In the genomic region with DNA sequence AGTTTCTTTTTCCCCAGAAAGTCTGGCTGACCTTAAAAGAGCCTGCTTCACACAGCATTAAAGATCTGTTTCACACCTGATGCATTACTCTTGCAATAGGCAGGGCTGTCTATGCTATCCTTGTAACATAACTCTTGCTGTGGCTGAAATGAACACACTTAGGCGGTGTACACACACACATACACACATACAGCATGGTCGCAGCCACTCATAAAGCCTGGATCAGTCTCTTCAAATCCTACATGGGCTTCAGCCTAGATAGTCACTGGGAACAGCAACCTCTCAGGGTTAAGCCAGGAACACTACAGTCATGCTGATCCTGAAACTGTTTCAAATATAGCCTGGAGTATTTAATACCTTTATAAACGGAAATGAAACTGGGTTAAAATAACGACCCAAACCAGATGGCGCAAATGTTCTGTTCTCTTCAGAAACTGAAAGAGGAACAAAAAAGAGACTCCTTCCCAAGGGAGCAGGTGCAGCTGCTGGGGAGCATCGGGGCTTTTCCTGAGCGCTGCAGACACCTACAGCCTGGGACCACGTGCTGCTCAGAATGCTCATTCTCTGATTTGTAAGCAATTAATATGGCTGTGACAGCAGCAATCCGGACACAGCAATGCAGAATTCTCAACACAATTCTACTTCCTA, we compare ENCODE assay signal across 8 cellular contexts.
DNase-seq lines count a peak whose midpoint lies in the region; ATAC-seq, FAIRE-seq and TF ChIP-seq lines count a peak whose summit lies in the region.

No MANE protein-coding gene starts in this region.

- intact Hi-C loops in GM12878 (cut with micrococcal nuclease; ENCODE audit: unreplicated experiment): loop anchor here (1.0 to 10.0 kb wide), 7 partner anchors 15 to 1197 kb away; no protein-coding TSS in a partner anchor

- peak; percentile 100 for TF ChIP-seq EP300 in GM12878 (IDR thresholded peaks at IDR 0.05; ENCODE audit: borderline replicate concordance in 1 of 2, control insufficient read depth in 1 of 2, low read depth in 2 of 2, low read length in 2 of 2)

- in situ Hi-C loops in GM12878 (cut with MboI): no loop called here

- H3K36me3 ChIP-seq in GM12878 (ENCODE audit: control insufficient read depth in 2 of 2, insufficient read depth in 2 of 2, low read length in 1 of 2): no peaks in the 10 kb centered on the region

- DNase-seq in GM12892 (ENCODE audit: insufficient read length): peak; percentile 33
- peak; percentile 98 for DNase-seq in GM12878 (ENCODE audit: low read depth, low spot score)
- DNase-seq in HK-2 (ENCODE audit: unreplicated experiment): no peak
- DNase-seq in HCEC 1CT: no peak
- DNase-seq in HEK293T (ENCODE audit: extremely low spot score): no peak
- DNase-seq in RKO (ENCODE audit: low spot score): no peak

- 0 out of 2 replicates have a peak, but pooled peaks have one; percentile 10 for TF ChIP-seq RAD21 in GM12878 (IDR thresholded peaks at IDR 0.05; ENCODE audit: insufficient read depth, low read depth, low read length)

- no peaks in the 10 kb centered on the region for H3K27me3 ChIP-seq in GM12878 (replicated peaks in 1 of 2; ENCODE audit: control insufficient read depth in 2 of 2, insufficient read depth in 2 of 2, low read length in 1 of 2)

- H4K20me1 ChIP-seq in GM12878 (ENCODE audit: control insufficient read depth, insufficient read depth): no peaks in the 10 kb centered on the region

- 2% methylated on average over 9 of the region's 9 CpGs for WGBS in GM12878 (ENCODE audit: insufficient coverage, insufficient replicate concordance, low lambda C conversion rate, missing lambda C conversion rate)

- BruUV-seq in GM12878 (replicated peaks; lab: Mats Ljungman, UMichigan): no TSS peak

- no peak overlapping the region for H2AFZ ChIP-seq in GM12878 (ENCODE audit: control insufficient read depth, low read depth, low read length)

- CTCF ChIA-PET in GM12878 (lab: Yijun Ruan, JAX): interaction anchor here (0.7 to 3.5 kb wide), 12 partner anchors 10 to 213 kb away, joined by 3 to 16 read pairs (median 4); no protein-coding TSS in a partner anchor
- CTCF ChIA-PET in HEK293T (lab: Yijun Ruan, JAX): interaction anchor here (0.6 kb wide), 1 partner anchor 417 kb away, joined by 3 read pairs; no protein-coding TSS in a partner anchor

- H3K4me3 ChIP-seq in GM12878: peak overlapping the region; percentile 51; the same call in 1 of the 2 replicates

- SMC1A ChIA-PET in GM12878 (lab: Charles Lee; ENCODE audit: uncharacterized antibody, unreplicated experiment): interaction anchor here (0.9 to 3.6 kb wide), 25 partner anchors 9 to 215 kb away, joined by 3 to 29 read pairs (median 5); a partner anchor contains a TSS

- TF ChIP-seq POLR2A in GM12892 (IDR thresholded peaks at IDR 0.05; ENCODE audit: low read depth, low read length) (peak; percentile 55; the same call in 1 of the 2 replicates), GM12878 (IDR thresholded peaks at IDR 0.05; ENCODE audit: low read depth, low read length) (peak; percentile 51)

- peak; percentile 87 for ATAC-seq in GM19467 (IDR thresholded peaks at IDR 0.05; ENCODE audit: unreplicated experiment)
- peak; percentile 87 for ATAC-seq in HG03439 (IDR thresholded peaks at IDR 0.05; ENCODE audit: unreplicated experiment)
- ATAC-seq in GM12878: peak; percentile 87

- FAIRE-seq in GM12892 (lab: Jason Lieb, UNC): peak; percentile 99
- peak; percentile 91 for FAIRE-seq in GM12878 (lab: Jason Lieb, UNC)

- peaks cover 5% of the 10 kb centered on the region for H3K79me2 ChIP-seq in GM12878 (ENCODE audit: control insufficient read depth, insufficient read depth, low read length)

- peak overlapping the region; percentile 88 for H3K27ac ChIP-seq in GM12878 (ENCODE audit: control insufficient read depth, insufficient read depth)

- RAD21 ChIA-PET in GM12878 (lab: Charles Lee; ENCODE audit: unreplicated experiment): interaction anchor here (0.8 to 2.7 kb wide), 15 partner anchors 8 to 61 kb away, joined by 3 to 23 read pairs (median 7); a partner anchor contains a TSS

- H3K9ac ChIP-seq in GM12878 (ENCODE audit: control insufficient read depth, insufficient read depth, low read length): peak overlapping the region; percentile 36

- POLR2A ChIA-PET in GM12878 (lab: Charles Lee) (interaction anchor here (0.8 to 2.6 kb wide), 8 partner anchors 12 to 316 kb away, joined by 3 to 10 read pairs (median 4); a partner anchor contains a TSS), HEK293T (lab: Yijun Ruan, JAX) (no interaction called here)

- TF ChIP-seq CTCF in GM12878 (IDR thresholded peaks at IDR 0.05 in 2 of 3, conservative IDR thresholded peaks at IDR 0.05 in 1 of 3; ENCODE audit: control insufficient read depth in 2 of 3, extremely low read depth in 1 of 3, insufficient read depth in 1 of 3, low read depth in 3 of 3, low read length in 3 of 3): no peak

- peak overlapping the region; percentile 84 for H3K4me2 ChIP-seq in GM12878 (ENCODE audit: control insufficient read depth, insufficient read depth)

- H3K4me1 ChIP-seq in GM12878 (ENCODE audit: control insufficient read depth, insufficient read depth, low read length): peaks cover 67% of the 10 kb centered on the region

- peaks cover 4% of the 10 kb centered on the region; the same call in 2 of the 3 replicates for H3K9me3 ChIP-seq in GM12878 (replicated peaks; ENCODE audit: control insufficient read depth, insufficient read depth, low read length)

TF ChIP-seq in GM12878, 131 proteins besides CTCF, POLR2A, EP300 and RAD21 (continues in another document):
- TF ChIP-seq SMARCA5 (IDR thresholded peaks at IDR 0.05) (peak; percentile 13; the same call in 1 of the 2 replicates), JUNB (IDR thresholded peaks at IDR 0.05) (peak; percentile 90), NR2C2 (IDR thresholded peaks at IDR 0.05; ENCODE audit: borderline replicate concordance, control insufficient read depth, insufficient read length, low read depth) (no peak), BACH1 (IDR thresholded peaks at IDR 0.05; ENCODE audit: borderline replicate concordance) (peak; percentile 89; the same call in 1 of the 2 replicates), BHLHE40 (IDR thresholded peaks at IDR 0.05; ENCODE audit: borderline replicate concordance in 1 of 2, low read depth in 2 of 2, low read length in 1 of 2) (peak; percentile 92 to 95)
- TF ChIP-seq, protein P1, sequence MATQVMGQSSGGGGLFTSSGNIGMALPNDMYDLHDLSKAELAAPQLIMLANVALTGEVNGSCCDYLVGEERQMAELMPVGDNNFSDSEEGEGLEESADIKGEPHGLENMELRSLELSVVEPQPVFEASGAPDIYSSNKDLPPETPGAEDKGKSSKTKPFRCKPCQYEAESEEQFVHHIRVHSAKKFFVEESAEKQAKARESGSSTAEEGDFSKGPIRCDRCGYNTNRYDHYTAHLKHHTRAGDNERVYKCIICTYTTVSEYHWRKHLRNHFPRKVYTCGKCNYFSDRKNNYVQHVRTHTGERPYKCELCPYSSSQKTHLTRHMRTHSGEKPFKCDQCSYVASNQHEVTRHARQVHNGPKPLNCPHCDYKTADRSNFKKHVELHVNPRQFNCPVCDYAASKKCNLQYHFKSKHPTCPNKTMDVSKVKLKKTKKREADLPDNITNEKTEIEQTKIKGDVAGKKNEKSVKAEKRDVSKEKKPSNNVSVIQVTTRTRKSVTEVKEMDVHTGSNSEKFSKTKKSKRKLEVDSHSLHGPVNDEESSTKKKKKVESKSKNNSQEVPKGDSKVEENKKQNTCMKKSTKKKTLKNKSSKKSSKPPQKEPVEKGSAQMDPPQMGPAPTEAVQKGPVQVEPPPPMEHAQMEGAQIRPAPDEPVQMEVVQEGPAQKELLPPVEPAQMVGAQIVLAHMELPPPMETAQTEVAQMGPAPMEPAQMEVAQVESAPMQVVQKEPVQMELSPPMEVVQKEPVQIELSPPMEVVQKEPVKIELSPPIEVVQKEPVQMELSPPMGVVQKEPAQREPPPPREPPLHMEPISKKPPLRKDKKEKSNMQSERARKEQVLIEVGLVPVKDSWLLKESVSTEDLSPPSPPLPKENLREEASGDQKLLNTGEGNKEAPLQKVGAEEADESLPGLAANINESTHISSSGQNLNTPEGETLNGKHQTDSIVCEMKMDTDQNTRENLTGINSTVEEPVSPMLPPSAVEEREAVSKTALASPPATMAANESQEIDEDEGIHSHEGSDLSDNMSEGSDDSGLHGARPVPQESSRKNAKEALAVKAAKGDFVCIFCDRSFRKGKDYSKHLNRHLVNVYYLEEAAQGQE (IDR thresholded peaks at IDR 0.05; ENCODE audit: low read depth, low read length): no peak

TF ChIP-seq in HEK293T, 16 proteins besides CTCF, POLR2A, EP300 and RAD21:
- no peak for TF ChIP-seq SP1 (IDR thresholded peaks at IDR 0.05)
- TF ChIP-seq FOXK2 (IDR thresholded peaks at IDR 0.05): no peak
- TF ChIP-seq SUZ12 (IDR thresholded peaks at IDR 0.05): no peak
- no peak for TF ChIP-seq TARDBP (IDR thresholded peaks at IDR 0.05)
- no peak for TF ChIP-seq FOXM1 (IDR thresholded peaks at IDR 0.05; ENCODE audit: borderline replicate concordance)
- TF ChIP-seq NFRKB (IDR thresholded peaks at IDR 0.05): no peak
- no peak for TF ChIP-seq CTBP1 (IDR thresholded peaks at IDR 0.05; ENCODE audit: borderline replicate concordance)
- TF ChIP-seq FOXA1 (IDR thresholded peaks at IDR 0.05): no peak
- TF ChIP-seq LEF1 (IDR thresholded peaks at IDR 0.05; ENCODE audit: borderline replicate concordance): no peak
- TF ChIP-seq HDGF (IDR thresholded peaks at IDR 0.05; ENCODE audit: borderline replicate concordance): no peak
- no peak for TF ChIP-seq ARNT (IDR thresholded peaks at IDR 0.05)
- TF ChIP-seq BHLHE40 (IDR thresholded peaks at IDR 0.05; ENCODE audit: borderline replicate concordance): no peak
- TF ChIP-seq ELF4 (IDR thresholded peaks at IDR 0.05): no peak
- TF ChIP-seq, protein P2, sequence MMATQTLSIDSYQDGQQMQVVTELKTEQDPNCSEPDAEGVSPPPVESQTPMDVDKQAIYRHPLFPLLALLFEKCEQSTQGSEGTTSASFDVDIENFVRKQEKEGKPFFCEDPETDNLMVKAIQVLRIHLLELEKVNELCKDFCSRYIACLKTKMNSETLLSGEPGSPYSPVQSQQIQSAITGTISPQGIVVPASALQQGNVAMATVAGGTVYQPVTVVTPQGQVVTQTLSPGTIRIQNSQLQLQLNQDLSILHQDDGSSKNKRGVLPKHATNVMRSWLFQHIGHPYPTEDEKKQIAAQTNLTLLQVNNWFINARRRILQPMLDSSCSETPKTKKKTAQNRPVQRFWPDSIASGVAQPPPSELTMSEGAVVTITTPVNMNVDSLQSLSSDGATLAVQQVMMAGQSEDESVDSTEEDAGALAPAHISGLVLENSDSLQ (IDR thresholded peaks at IDR 0.05): no peak
- TF ChIP-seq ZNF384 (IDR thresholded peaks at IDR 0.05): no peak
- TF ChIP-seq L3MBTL2 (conservative IDR thresholded peaks at IDR 0.05): no peak

Comparison
In these comparisons a context has a peak if more than half of its experiments do, and no peak if none do; other contexts are left out.
1. DNase-seq: peak in GM12892 (single experiment) and GM12878 (single experiment); none in HK-2 (single experiment), HCEC 1CT (single experiment), HEK293T (single experiment) and RKO (single experiment).
2. Peak in every context shown above with its lines, with median percentiles within 50 percentile points of each other: ATAC-seq.